8 cellular contexts compared by ENCODE assay signal in the genomic region with DNA sequence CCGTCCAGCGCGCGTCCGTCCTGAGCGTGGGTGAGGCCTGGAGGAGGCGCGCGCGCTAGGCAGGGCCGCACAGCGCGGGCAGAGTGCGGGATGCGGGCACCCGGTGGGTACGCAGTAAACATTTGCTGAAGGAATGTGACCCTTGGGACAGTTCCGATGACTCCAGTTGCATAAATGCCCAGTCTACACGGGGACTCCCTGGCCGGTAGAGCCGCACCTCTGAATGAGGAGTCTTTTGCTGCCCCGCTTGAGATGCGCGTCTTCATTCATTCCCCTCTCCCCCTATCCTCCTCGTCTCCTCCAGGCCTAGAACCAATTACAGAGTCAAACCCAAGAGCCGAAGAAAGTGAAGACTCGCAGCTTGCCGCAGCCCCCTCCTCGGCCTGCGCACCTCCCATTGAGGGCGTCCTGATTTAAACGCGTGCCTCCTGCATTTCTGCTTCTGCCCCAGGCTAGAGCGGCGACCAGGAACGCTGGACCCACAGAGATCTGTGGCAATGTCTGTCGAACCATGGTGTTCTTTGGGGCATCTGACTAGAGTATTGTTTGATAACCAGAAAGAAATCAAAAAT. TPM values are rescaled to one million over a fixed set of nuclear protein-coding genes. Genes with fewer than 3 reads are reported as not detected.
DNase-seq lines count a peak whose midpoint lies in the region; ATAC-seq and TF ChIP-seq lines count a peak whose summit lies in the region.

No MANE protein-coding gene starts in this region.

- H3K36me3 Mint-ChIP-seq in T-helper 1 cell treated with Interleukin-12 subunit alpha and Interleukin-12 subunit beta and Interleukin-4 antibody, amounts not matched to agents 30 μg/mL and 1 μg/mL, for 36 hours (ENCODE audit: low read depth), result peaks cover 9% of the 10 kb centered on the region
- peaks cover 25% of the 10 kb centered on the region for H3K36me3 Mint-ChIP-seq in activated T-helper 2 cell treated with anti-CD3 and anti-CD28 coated beads, Interferon-gamma antibody, Interleukin-2, Interleukin-4, amounts not matched to agents 10 μg/mL and 5 μg/mL and 100 μg/mL, durations not matched to agents 14 hours and 24 hours and 36 hours (ENCODE audit: low read depth)

- intact Hi-C loops in activated T-helper 2 cell treated with anti-CD3 and anti-CD28 coated beads, Interferon-gamma antibody, Interleukin-2, Interleukin-4, amounts not matched to agents 10 μg/mL and 5 μg/mL and 100 μg/mL, durations not matched to agents 14 hours and 24 hours and 36 hours (cut with micrococcal nuclease), result loop anchor here (1.0 to 5.0 kb wide), 5 partner anchors 21 to 75 kb away; a partner anchor contains a TSS

- no CpG with 5 or more reads among the region's 37 CpGs for WGBS in iPS DF 6.9 (ENCODE audit: insufficient coverage, insufficient read length)
- 5% methylated on average over 35 of the region's 37 CpGs for WGBS in smooth muscle cell (ENCODE audit: low lambda C conversion rate)

- H3F3A ChIP-seq in smooth muscle cell (ENCODE audit: low read depth), result no peaks in the 10 kb centered on the region

- no peak for TF ChIP-seq CTCF in smooth muscle cell (IDR thresholded peaks at IDR 0.05; ENCODE audit: borderline replicate concordance, insufficient read depth, poor library complexity, severe bottlenecking)

- DNase-seq in T-helper 1 cell (no peak), iPS DF 6.9 (ENCODE audit: low read depth, low spot score) (no peak), smooth muscle cell (lab: John Stamatoyannopoulos, UW; ENCODE audit: unreplicated experiment) (no peak), midbrain (lab: John Stamatoyannopoulos, UW) (no peak)
- DNase-seq in activated T-helper 2 cell treated with anti-CD3 and anti-CD28 coated beads, Interferon-gamma antibody, Interleukin-2, Interleukin-4, amounts not matched to agents 10 μg/mL and 5 μg/mL and 100 μg/mL, durations not matched to agents 14 hours and 24 hours and 36 hours (ENCODE audit: low spot score), result no peak
- no peak for DNase-seq in stimulated activated CD8-positive, alpha-beta memory T cell treated with anti-CD3 and anti-CD28 coated beads, Interleukin-4, amount 100 ng/mL, for 48 hours

- no peaks in the 10 kb centered on the region for H3K27me3 Mint-ChIP-seq in T-helper 1 cell treated with Interleukin-12 subunit alpha and Interleukin-12 subunit beta and Interleukin-4 antibody, amounts not matched to agents 30 μg/mL and 1 μg/mL, for 36 hours (ENCODE audit: low read depth)
- peaks cover under 1% of the 10 kb centered on the region for H3K27me3 Mint-ChIP-seq in activated T-helper 2 cell treated with anti-CD3 and anti-CD28 coated beads, Interferon-gamma antibody, Interleukin-2, Interleukin-4, amounts not matched to agents 10 μg/mL and 5 μg/mL and 100 μg/mL, durations not matched to agents 14 hours and 24 hours and 36 hours (ENCODE audit: low read depth)

- H3K4me1 Mint-ChIP-seq in T-helper 1 cell treated with Interleukin-12 subunit alpha and Interleukin-12 subunit beta and Interleukin-4 antibody, amounts not matched to agents 30 μg/mL and 1 μg/mL, for 36 hours (ENCODE audit: low read depth), result peaks cover 16% of the 10 kb centered on the region
- H3K4me1 Mint-ChIP-seq in activated T-helper 2 cell treated with anti-CD3 and anti-CD28 coated beads, Interferon-gamma antibody, Interleukin-2, Interleukin-4, amounts not matched to agents 10 μg/mL and 5 μg/mL and 100 μg/mL, durations not matched to agents 14 hours and 24 hours and 36 hours (ENCODE audit: low read depth), result peaks cover 12% of the 10 kb centered on the region

- H3K4me2 ChIP-seq in smooth muscle cell, result peak overlapping the region; percentile 92

- H3K27ac ChIP-seq in iPS DF 6.9 (ENCODE audit: low read length), result no peak overlapping the region
- H3K27ac ChIP-seq in smooth muscle cell (ENCODE audit: low read depth), result peak overlapping the region; percentile 10

- peak overlapping the region; percentile 87 for H3K4me3 Mint-ChIP-seq in T-helper 1 cell treated with Interleukin-12 subunit alpha and Interleukin-12 subunit beta and Interleukin-4 antibody, amounts not matched to agents 30 μg/mL and 1 μg/mL, for 36 hours
- peak overlapping the region; percentile 94 for H3K4me3 Mint-ChIP-seq in activated T-helper 2 cell treated with anti-CD3 and anti-CD28 coated beads, Interferon-gamma antibody, Interleukin-2, Interleukin-4, amounts not matched to agents 10 μg/mL and 5 μg/mL and 100 μg/mL, durations not matched to agents 14 hours and 24 hours and 36 hours (ENCODE audit: low read depth)

- ATAC-seq in HG02973 (IDR thresholded peaks at IDR 0.05; ENCODE audit: unreplicated experiment), result peak; percentile 24

- no peaks in the 10 kb centered on the region for H3K36me3 ChIP-seq in iPS DF 6.9 (ENCODE audit: control insufficient read depth, insufficient read depth, low read length)
- H3K36me3 ChIP-seq in smooth muscle cell (ENCODE audit: low read depth), result no peaks in the 10 kb centered on the region

- peak overlapping the region; percentile 61 for H3K27ac Mint-ChIP-seq in T-helper 1 cell treated with Interleukin-12 subunit alpha and Interleukin-12 subunit beta and Interleukin-4 antibody, amounts not matched to agents 30 μg/mL and 1 μg/mL, for 36 hours
- H3K27ac Mint-ChIP-seq in activated T-helper 2 cell treated with anti-CD3 and anti-CD28 coated beads, Interferon-gamma antibody, Interleukin-2, Interleukin-4, amounts not matched to agents 10 μg/mL and 5 μg/mL and 100 μg/mL, durations not matched to agents 14 hours and 24 hours and 36 hours, result peak overlapping the region; percentile 75

- no peaks in the 10 kb centered on the region for H4K20me1 ChIP-seq in smooth muscle cell (ENCODE audit: low read depth)

- H3K27me3 ChIP-seq in iPS DF 6.9 (ENCODE audit: control insufficient read depth, insufficient read depth, low read length) (no peaks in the 10 kb centered on the region), smooth muscle cell (ENCODE audit: low read depth) (no peaks in the 10 kb centered on the region)

- no peaks in the 10 kb centered on the region for H3K9me3 ChIP-seq in iPS DF 6.9 (ENCODE audit: control insufficient read depth, insufficient read depth, low read length)
- H3K9me3 ChIP-seq in smooth muscle cell (replicated peaks; ENCODE audit: low read depth), result no peaks in the 10 kb centered on the region

- H3K9ac ChIP-seq in smooth muscle cell (ENCODE audit: low read depth), result peak overlapping the region; percentile 61

- H3K4me3 ChIP-seq in iPS DF 6.9 (ENCODE audit: low read length) (peak overlapping the region; percentile 55; the same call in 1 of the 2 replicates), smooth muscle cell (peak overlapping the region; percentile 93)

- no peaks in the 10 kb centered on the region for H3K9me3 Mint-ChIP-seq in T-helper 1 cell treated with Interleukin-12 subunit alpha and Interleukin-12 subunit beta and Interleukin-4 antibody, amounts not matched to agents 30 μg/mL and 1 μg/mL, for 36 hours
- H3K9me3 Mint-ChIP-seq in activated T-helper 2 cell treated with anti-CD3 and anti-CD28 coated beads, Interferon-gamma antibody, Interleukin-2, Interleukin-4, amounts not matched to agents 10 μg/mL and 5 μg/mL and 100 μg/mL, durations not matched to agents 14 hours and 24 hours and 36 hours, result no peaks in the 10 kb centered on the region

- peak overlapping the region; percentile 68 for H2AFZ ChIP-seq in smooth muscle cell (ENCODE audit: low read depth)

- peaks cover 13% of the 10 kb centered on the region for H3K79me2 ChIP-seq in smooth muscle cell (ENCODE audit: low read depth)

- peaks cover 1% of the 10 kb centered on the region; the same call in 1 of the 2 replicates for H3K4me1 ChIP-seq in iPS DF 6.9 (ENCODE audit: control insufficient read depth, insufficient read depth, low read length)
- H3K4me1 ChIP-seq in smooth muscle cell (ENCODE audit: low read depth), result peaks cover 6% of the 10 kb centered on the region

RNA-seq across cellular contexts. Expression of a gene that starts 0.7 kb away (rescaled TPM):
- total RNA-seq in activated T-helper 2 cell treated with anti-CD3 and anti-CD28 coated beads, Interferon-gamma antibody, Interleukin-2, Interleukin-4, amounts not matched to agents 10 μg/mL and 5 μg/mL and 100 μg/mL, durations not matched to agents 14 hours and 24 hours and 36 hours, result 86.1 and 90.9 TPM in 2 replicates
- total RNA-seq in smooth muscle cell, result 33.6 and 35.2 TPM in 2 replicates
- 62.8 and 64.8 TPM in 2 replicates for polyA plus RNA-seq in smooth muscle cell

RNA-seq across cellular contexts. Expression of a gene that starts 5.2 kb away (rescaled TPM):
- 68.2 and 74.3 TPM in 2 replicates for total RNA-seq in activated T-helper 2 cell treated with anti-CD3 and anti-CD28 coated beads, Interferon-gamma antibody, Interleukin-2, Interleukin-4, amounts not matched to agents 10 μg/mL and 5 μg/mL and 100 μg/mL, durations not matched to agents 14 hours and 24 hours and 36 hours
- 13.1 and 19.3 TPM in 2 replicates for total RNA-seq in smooth muscle cell
- polyA plus RNA-seq in smooth muscle cell, result 20.7 and 38.3 TPM in 2 replicates

RNA-seq across cellular contexts. Expression of a gene that starts 17.2 kb away (rescaled TPM):
- total RNA-seq in activated T-helper 2 cell treated with anti-CD3 and anti-CD28 coated beads, Interferon-gamma antibody, Interleukin-2, Interleukin-4, amounts not matched to agents 10 μg/mL and 5 μg/mL and 100 μg/mL, durations not matched to agents 14 hours and 24 hours and 36 hours, result 0.09 and 0.16 TPM in 2 replicates
- 0.63 TPM in 2 replicates for total RNA-seq in smooth muscle cell
- 1.2 and 1.5 TPM in 2 replicates for polyA plus RNA-seq in smooth muscle cell

RNA-seq across cellular contexts. Expression of a gene that starts 20.7 kb away (rescaled TPM):
- 0.62 TPM in 1 of 2 replicates, not detected in the other for total RNA-seq in activated T-helper 2 cell treated with anti-CD3 and anti-CD28 coated beads, Interferon-gamma antibody, Interleukin-2, Interleukin-4, amounts not matched to agents 10 μg/mL and 5 μg/mL and 100 μg/mL, durations not matched to agents 14 hours and 24 hours and 36 hours
- total RNA-seq in smooth muscle cell, result not detected in 2 replicates
- not detected in 2 replicates for polyA plus RNA-seq in smooth muscle cell

RNA-seq across cellular contexts. Expression of a gene that starts 37.7 kb away (rescaled TPM):
- 3.0 and 3.3 TPM in 2 replicates for total RNA-seq in activated T-helper 2 cell treated with anti-CD3 and anti-CD28 coated beads, Interferon-gamma antibody, Interleukin-2, Interleukin-4, amounts not matched to agents 10 μg/mL and 5 μg/mL and 100 μg/mL, durations not matched to agents 14 hours and 24 hours and 36 hours
- total RNA-seq in smooth muscle cell, result 0.31 and 1.1 TPM in 2 replicates
- polyA plus RNA-seq in smooth muscle cell, result 1.5 and 2.2 TPM in 2 replicates
